In genomic region chrX:80810365-80810978, GRCh38 we compare ENCODE assay signal across 8 cellular contexts. TPM values are rescaled to one million over a fixed set of nuclear protein-coding genes. Genes with fewer than 3 reads are reported as not detected.
DNase-seq lines count a peak whose midpoint lies in the region; ATAC-seq, FAIRE-seq and TF ChIP-seq lines count a peak whose summit lies in the region.

No MANE protein-coding gene starts in this region.

- FAIRE-seq in bronchial epithelial cell (lab: Jason Lieb, UNC), result no peak

- H3K9ac ChIP-seq in BLaER1 treated with 17β-estradiol and CSF1 and Interleukin-3, amounts not matched to agents 10 nM and 100 nM, result peak overlapping the region; percentile 75 to 84 (median 81)

- ATAC-seq in mucosa of descending colon (no peak), GM21576 (IDR thresholded peaks at IDR 0.05; ENCODE audit: unreplicated experiment) (no peak)

- intact Hi-C loops in mucosa of descending colon (cut with DNase I, micrococcal nuclease), result no loop called here

- no peaks in the 10 kb centered on the region for H3K36me3 ChIP-seq in BLaER1 treated with 17β-estradiol and CSF1 and Interleukin-3, amounts not matched to agents 10 nM and 100 nM
- H3K36me3 ChIP-seq in bronchial epithelial cell (ENCODE audit: control insufficient read depth, insufficient read depth, low read length) (no peaks in the 10 kb centered on the region), mucosa of descending colon (ENCODE audit: low read depth) (no peaks in the 10 kb centered on the region)

- H3K4me2 ChIP-seq in BLaER1 treated with 17β-estradiol and CSF1 and Interleukin-3, amounts not matched to agents 10 nM and 100 nM, result peak overlapping the region; percentile 44 to 68 (median 56)

- DNase-seq in KBM-7 (peak; percentile 56), bronchial epithelial cell (ENCODE audit: low read depth) (no peak), mucosa of descending colon (peak in 1 of 3 donors; percentile 1), germinal center (ENCODE audit: low spot score) (no peak)
- DNase-seq in effector CD4-positive, alpha-beta T cell, result no peak
- no peak for DNase-seq in stimulated activated CD4-positive, alpha-beta T cell treated with anti-CD3 and anti-CD28 coated beads, Interleukin-1b, Interleukin-23, amount 100 ng/mL, for 48 hours

- in situ Hi-C loops in KBM-7 (cut with MboI; ENCODE audit: low pct_unique_long_range_greater_than_20kb, low sequenced_read_pairs), result no loop called here

- TF ChIP-seq CTCF in bronchial epithelial cell (IDR thresholded peaks at IDR 0.05; ENCODE audit: insufficient read depth, low read length, severe bottlenecking), result no peak
- no peak for TF ChIP-seq CTCF in mucosa of descending colon (IDR thresholded peaks at IDR 0.05)

- H3K9me3 ChIP-seq in BLaER1 treated with 17β-estradiol and CSF1 and Interleukin-3, amounts not matched to agents 10 nM and 100 nM (replicated peaks in 1 of 11), result peaks cover 0 to 4% (median under 1%) of the 10 kb centered on the region in 11 experiments; a peak in 7 of 22 replicates
- H3K9me3 ChIP-seq in mucosa of descending colon, result no peaks in the 10 kb centered on the region

- H3K27me3 ChIP-seq in BLaER1 treated with 17β-estradiol and CSF1 and Interleukin-3, amounts not matched to agents 10 nM and 100 nM, result peaks cover 20 to 58% (median 38%) of the 10 kb centered on the region in 11 experiments; a peak in 21 of 22 replicates
- H3K27me3 ChIP-seq in bronchial epithelial cell (ENCODE audit: control insufficient read depth, insufficient read depth, low read length), result no peaks in the 10 kb centered on the region

- peak overlapping the region; percentile 47 to 73 (median 64) for H3K4me3 ChIP-seq in BLaER1 treated with 17β-estradiol and CSF1 and Interleukin-3, amounts not matched to agents 10 nM and 100 nM
- H3K4me3 ChIP-seq in bronchial epithelial cell (ENCODE audit: low read depth, low read length) (peak overlapping the region; percentile 58), mucosa of descending colon (peak overlapping the region; percentile 9)

- peaks cover 8 to 33% (median 19%) of the 10 kb centered on the region in 10 experiments; a peak in 18 of 20 replicates for H3K4me1 ChIP-seq in BLaER1 treated with 17β-estradiol and CSF1 and Interleukin-3, amounts not matched to agents 10 nM and 100 nM
- peaks cover 2% of the 10 kb centered on the region for H3K4me1 ChIP-seq in mucosa of descending colon (ENCODE audit: low read depth)

- peak overlapping the region; percentile 73 to 89 (median 83) for H3K27ac ChIP-seq in BLaER1 treated with 17β-estradiol and CSF1 and Interleukin-3, amounts not matched to agents 10 nM and 100 nM

- peaks cover 0 to 7% (median 0%) of the 10 kb centered on the region in 11 experiments; a peak in 2 of 22 replicates for H4K20me1 ChIP-seq in BLaER1 treated with 17β-estradiol and CSF1 and Interleukin-3, amounts not matched to agents 10 nM and 100 nM

RNA-seq across cellular contexts. Expression of gene BRWD3, which starts 0.8 kb away (rescaled TPM):
- 8.2 and 9.9 TPM in 2 replicates for total RNA-seq in bronchial epithelial cell
- 10 to 100 TPM; 25.1 to 32.3 (median 28.1) TPM for total RNA-seq in mucosa of descending colon

Comparison
In these comparisons a context has a peak if more than half of its experiments do, and no peak if none do; other contexts are left out.
1. H3K4me3 ChIP-seq: peak in every context shown above with its lines; median percentile 64 in BLaER1 treated with 17β-estradiol and CSF1 and Interleukin-3, amounts not matched to agents 10 nM and 100 nM; 58 in bronchial epithelial cell; 9 in mucosa of descending colon.